Comparison of ENCODE assay signal across 20 cellular contexts in the genomic region with DNA sequence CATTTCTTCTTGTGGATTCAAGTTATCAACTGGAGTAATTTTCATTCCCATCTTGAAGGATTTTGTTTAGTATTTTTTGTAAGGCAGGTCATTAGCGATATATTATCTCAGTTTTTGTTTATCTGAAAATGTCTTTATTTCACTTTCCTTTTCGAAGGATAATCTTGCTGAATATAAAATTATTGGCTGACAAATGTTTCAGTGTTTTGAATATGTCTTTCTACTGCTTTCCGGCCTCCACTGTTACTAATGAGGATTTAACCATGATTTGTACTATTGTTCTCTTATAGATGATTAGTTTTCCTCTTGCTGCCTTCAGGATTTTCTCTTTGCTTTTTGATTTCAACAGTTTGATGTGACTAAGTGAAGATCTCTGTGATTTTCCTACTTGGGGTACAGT. TPM values are rescaled to one million over a fixed set of nuclear protein-coding genes. Genes with fewer than 3 reads are reported as not detected.
DNase-seq lines count a peak whose midpoint lies in the region; ATAC-seq and TF ChIP-seq lines count a peak whose summit lies in the region.
"Had no signal": no experiment of that assay in that cellular context is flagged by ENCODE, and none has a peak within 500 bp of the region (broad histone marks: within the 10 kb centered on the region; RNA-seq: fewer than 3 reads in every experiment).

No MANE protein-coding gene starts in this region.

- H3K4me1 Mint-ChIP-seq in MCF 10A (ENCODE audit: insufficient read depth, unreplicated experiment) (no peaks in the 10 kb centered on the region), WTC11 (peaks cover 5% of the 10 kb centered on the region)
- H3K4me1 Mint-ChIP-seq: B cell had no signal

- TF ChIP-seq CTCF in mammary epithelial cell (conservative IDR thresholded peaks at IDR 0.05 in 1 of 2, IDR thresholded peaks at IDR 0.05 in 1 of 2; ENCODE audit: extremely low read depth in 1 of 2, insufficient read depth in 1 of 2, low read depth in 1 of 2, low read length in 2 of 2) (no peak), MCF 10A (IDR thresholded peaks at IDR 0.05; ENCODE audit: unreplicated experiment) (no peak), WTC11 (IDR thresholded peaks at IDR 0.05) (no peak), sigmoid colon (IDR thresholded peaks at IDR 0.05) (no peak)

- WGBS in mammary epithelial cell (ENCODE audit: low coverage, missing lambda C conversion rate): 82% methylated on average over 3 of the region's 3 CpGs
- WGBS in sigmoid colon, 2 donors: 94 to 95% methylated on average over 3 of the region's 3 CpGs

- CTCF ChIA-PET in mammary epithelial cell (lab: Charles Lee; ENCODE audit: low non-redundant PET): no interaction called here
- CTCF ChIA-PET in MCF 10A (lab: Yijun Ruan, JAX): interaction anchor here (0.7 kb wide), 1 partner anchor 558 kb away, joined by 3 read pairs; no protein-coding TSS in a partner anchor
- CTCF ChIA-PET in WTC11 (lab: Charles Lee): no interaction called here

- dilution Hi-C loops in mammary epithelial cell (cut with HindIII; ENCODE audit: low sequenced_read_pairs): no loop called here

- H3K9me3 ChIP-seq in mammary epithelial cell (replicated peaks; ENCODE audit: insufficient read depth, low read length) (no peaks in the 10 kb centered on the region), skeletal muscle satellite cell (replicated peaks; ENCODE audit: low read length) (no peaks in the 10 kb centered on the region), sigmoid colon (no peaks in the 10 kb centered on the region)

- DNase-seq in mammary epithelial cell (no peak), MCF 10A (ENCODE audit: unreplicated experiment) (no peak), WTC11 (ENCODE audit: low spot score) (no peak), epithelial cell of prostate (ENCODE audit: low read depth, low spot score) (no peak), sigmoid colon (no peak)
- DNase-seq: ACHN; C1 segment of cervical spinal cord; CD4-positive, alpha-beta T cell; DMS53; GF-D8; GOT3; H9; HFFc6; KBM-7 had no signal

- H3K36me3 ChIP-seq in mammary epithelial cell (ENCODE audit: insufficient read depth, low read length) (no peaks in the 10 kb centered on the region), skeletal muscle satellite cell (ENCODE audit: insufficient read depth, low read length) (no peaks in the 10 kb centered on the region), sigmoid colon (no peaks in the 10 kb centered on the region)

- no peak overlapping the region for H3K4me3 Mint-ChIP-seq in MCF 10A (ENCODE audit: unreplicated experiment)
- no peak overlapping the region for H3K4me3 Mint-ChIP-seq in WTC11
- H3K4me3 Mint-ChIP-seq: B cell; CD4-positive, alpha-beta T cell; H9; HFFc6 had no signal

- no peaks in the 10 kb centered on the region for H3K27me3 ChIP-seq in mammary epithelial cell (ENCODE audit: insufficient read depth, low read length)
- no peaks in the 10 kb centered on the region for H3K27me3 ChIP-seq in skeletal muscle satellite cell (ENCODE audit: control insufficient read depth, insufficient read depth, low read length)
- H3K27me3 ChIP-seq in sigmoid colon: no peaks in the 10 kb centered on the region

- H3K27ac Mint-ChIP-seq in MCF 10A (ENCODE audit: low read depth, unreplicated experiment): no peak overlapping the region
- 0 out of 2 replicates have a peak overlapping the region, but pooled peaks have one; percentile 3 for H3K27ac Mint-ChIP-seq in WTC11
- H3K27ac Mint-ChIP-seq: B cell; CD4-positive, alpha-beta T cell; H9; HFFc6 had no signal

- H3K4me2 ChIP-seq in mammary epithelial cell (ENCODE audit: insufficient read depth, low read depth, low read length): no peak overlapping the region
- peak overlapping the region; percentile 57 for H3K4me2 ChIP-seq in skeletal muscle satellite cell (ENCODE audit: low read length)

- H3K4me1 ChIP-seq in mammary epithelial cell (ENCODE audit: insufficient read depth, low read length) (peaks cover 13% of the 10 kb centered on the region), skeletal muscle satellite cell (ENCODE audit: control insufficient read depth, insufficient read depth, low read length) (peaks cover 43% of the 10 kb centered on the region), sigmoid colon (no peaks in the 10 kb centered on the region)

- POLR2A ChIA-PET in MCF 10A (lab: Yijun Ruan, JAX) (interaction anchor here (0.8 kb wide), 1 partner anchor 124 kb away, joined by 3 read pairs; no protein-coding TSS in a partner anchor), WTC11 (lab: Charles Lee) (no interaction called here)

- H3K36me3 Mint-ChIP-seq in MCF 10A (ENCODE audit: insufficient read depth, unreplicated experiment) (no peaks in the 10 kb centered on the region), WTC11 (no peaks in the 10 kb centered on the region)

- TF ChIP-seq EP300 in sigmoid colon (IDR thresholded peaks at IDR 0.05): no peak

- H3K27ac ChIP-seq in mammary epithelial cell (ENCODE audit: insufficient read depth, low read depth, low read length): no peak overlapping the region
- peak overlapping the region; percentile 15 for H3K27ac ChIP-seq in epithelial cell of prostate
- no peak overlapping the region for H3K27ac ChIP-seq in sigmoid colon
- H3K27ac ChIP-seq: 22Rv1 had no signal

- H3K27me3 Mint-ChIP-seq in MCF 10A (ENCODE audit: insufficient read depth, unreplicated experiment) (no peaks in the 10 kb centered on the region), WTC11 (ENCODE audit: low read depth) (no peaks in the 10 kb centered on the region)
- H3K27me3 Mint-ChIP-seq: B cell had no signal

- no TSS peak for BruUV-seq in mammary epithelial cell (replicated peaks; lab: Mats Ljungman, UMichigan)
- BruUV-seq in MCF 10A (replicated peaks; lab: Mats Ljungman, UMichigan): no TSS peak

- no peak overlapping the region for H3K9ac ChIP-seq in mammary epithelial cell (ENCODE audit: insufficient read depth, low read length)
- peak overlapping the region; percentile 86 for H3K9ac ChIP-seq in skeletal muscle satellite cell (ENCODE audit: low read depth, low read length)

- no peak for ATAC-seq in WTC11
- ATAC-seq in GM19023 (IDR thresholded peaks at IDR 0.05; ENCODE audit: unreplicated experiment): no peak
- no peak for ATAC-seq in HG02642 (IDR thresholded peaks at IDR 0.05; ENCODE audit: poor library complexity, unreplicated experiment)

- TF ChIP-seq POLR2A in sigmoid colon (IDR thresholded peaks at IDR 0.05): no peak

- intact Hi-C loops in mammary epithelial cell (cut with micrococcal nuclease) (no loop called here), MCF 10A (cut with micrococcal nuclease) (no loop called here), sigmoid colon (cut with DNase I) (no loop called here)

- no peaks in the 10 kb centered on the region for H3K79me2 ChIP-seq in mammary epithelial cell (ENCODE audit: insufficient read depth, low read length)

- in situ Hi-C loops in mammary epithelial cell (cut with MboI; ENCODE audit: low sequenced_read_pairs in 2 of 2): no loop called here

- H4K20me1 ChIP-seq in mammary epithelial cell (ENCODE audit: insufficient read depth, low read length): no peaks in the 10 kb centered on the region

- no peak overlapping the region for H3K4me3 ChIP-seq in mammary epithelial cell (replicated peaks in 1 of 3; ENCODE audit: insufficient read depth in 1 of 3, low read depth in 2 of 3, low read length in 3 of 3)
- peak overlapping the region; percentile 23 for H3K4me3 ChIP-seq in skeletal muscle satellite cell (ENCODE audit: low read length)
- no peak overlapping the region for H3K4me3 ChIP-seq in sigmoid colon

- H2AFZ ChIP-seq in mammary epithelial cell (ENCODE audit: low read depth, low read length): peak overlapping the region; percentile 51

- H3K9me3 Mint-ChIP-seq in MCF 10A (ENCODE audit: unreplicated experiment) (peaks cover 14% of the 10 kb centered on the region), WTC11 (no peaks in the 10 kb centered on the region; the same call in 1 of the 2 replicates)
- H3K9me3 Mint-ChIP-seq: H9, HFFc6 had no signal

TF ChIP-seq in WTC11, 78 proteins besides CTCF, POLR2A, EP300 and RAD21 (continues in another document):
- TF ChIP-seq MXD4 (CRISPR knock-in tag; IDR thresholded peaks at IDR 0.05; ENCODE audit: borderline replicate concordance): no peak
- TF ChIP-seq, protein P1, sequence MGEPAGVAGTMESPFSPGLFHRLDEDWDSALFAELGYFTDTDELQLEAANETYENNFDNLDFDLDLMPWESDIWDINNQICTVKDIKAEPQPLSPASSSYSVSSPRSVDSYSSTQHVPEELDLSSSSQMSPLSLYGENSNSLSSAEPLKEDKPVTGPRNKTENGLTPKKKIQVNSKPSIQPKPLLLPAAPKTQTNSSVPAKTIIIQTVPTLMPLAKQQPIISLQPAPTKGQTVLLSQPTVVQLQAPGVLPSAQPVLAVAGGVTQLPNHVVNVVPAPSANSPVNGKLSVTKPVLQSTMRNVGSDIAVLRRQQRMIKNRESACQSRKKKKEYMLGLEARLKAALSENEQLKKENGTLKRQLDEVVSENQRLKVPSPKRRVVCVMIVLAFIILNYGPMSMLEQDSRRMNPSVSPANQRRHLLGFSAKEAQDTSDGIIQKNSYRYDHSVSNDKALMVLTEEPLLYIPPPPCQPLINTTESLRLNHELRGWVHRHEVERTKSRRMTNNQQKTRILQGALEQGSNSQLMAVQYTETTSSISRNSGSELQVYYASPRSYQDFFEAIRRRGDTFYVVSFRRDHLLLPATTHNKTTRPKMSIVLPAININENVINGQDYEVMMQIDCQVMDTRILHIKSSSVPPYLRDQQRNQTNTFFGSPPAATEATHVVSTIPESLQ (CRISPR knock-in tag; IDR thresholded peaks at IDR 0.05): no peak
- TF ChIP-seq, protein P2, sequence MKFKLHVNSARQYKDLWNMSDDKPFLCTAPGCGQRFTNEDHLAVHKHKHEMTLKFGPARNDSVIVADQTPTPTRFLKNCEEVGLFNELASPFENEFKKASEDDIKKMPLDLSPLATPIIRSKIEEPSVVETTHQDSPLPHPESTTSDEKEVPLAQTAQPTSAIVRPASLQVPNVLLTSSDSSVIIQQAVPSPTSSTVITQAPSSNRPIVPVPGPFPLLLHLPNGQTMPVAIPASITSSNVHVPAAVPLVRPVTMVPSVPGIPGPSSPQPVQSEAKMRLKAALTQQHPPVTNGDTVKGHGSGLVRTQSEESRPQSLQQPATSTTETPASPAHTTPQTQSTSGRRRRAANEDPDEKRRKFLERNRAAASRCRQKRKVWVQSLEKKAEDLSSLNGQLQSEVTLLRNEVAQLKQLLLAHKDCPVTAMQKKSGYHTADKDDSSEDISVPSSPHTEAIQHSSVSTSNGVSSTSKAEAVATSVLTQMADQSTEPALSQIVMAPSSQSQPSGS (CRISPR knock-in tag; IDR thresholded peaks at IDR 0.05; ENCODE audit: borderline replicate concordance, low read depth): no peak

RNA-seq across cellular contexts. Expression of a gene that starts 58.3 kb away (rescaled TPM):
- total RNA-seq in mammary epithelial cell: under 1 TPM; 0.12 to 0.50 TPM
- polyA plus RNA-seq in mammary epithelial cell: 0.09 TPM
- not detected for polyA minus RNA-seq in mammary epithelial cell
- 1.2 and 2.0 TPM in 2 replicates for total RNA-seq in MCF 10A (2022)
- total RNA-seq in WTC11 (2021): 1.0 to 1.9 TPM (median 1.5 TPM) in 3 replicates
- 0.25 and 0.66 TPM in 2 replicates for total RNA-seq in skeletal muscle satellite cell (2012; rRNA removed)
- 1 to 10 TPM; 1.9 to 3.3 (median 2.2) TPM for total RNA-seq in sigmoid colon
- 1 to 10 TPM; 1.6 to 2.5 (median 1.8) TPM for polyA plus RNA-seq in sigmoid colon
- total RNA-seq: HT-29 had no signal
